1 cellular context compared by ENCODE assay signal in genomic region chr21:31264574-31264973, GRCh38.
TF ChIP-seq lines count a peak whose summit lies in the region.

No MANE protein-coding gene starts in this region.

TF ChIP-seq in GM23338, 12 proteins besides CTCF, POLR2A, EP300 and RAD21 (continued from another document):
- TF ChIP-seq EZH2phosphoT487 (IDR thresholded peaks at IDR 0.05; ENCODE audit: unreplicated experiment) = no peak
